In the genomic region with DNA sequence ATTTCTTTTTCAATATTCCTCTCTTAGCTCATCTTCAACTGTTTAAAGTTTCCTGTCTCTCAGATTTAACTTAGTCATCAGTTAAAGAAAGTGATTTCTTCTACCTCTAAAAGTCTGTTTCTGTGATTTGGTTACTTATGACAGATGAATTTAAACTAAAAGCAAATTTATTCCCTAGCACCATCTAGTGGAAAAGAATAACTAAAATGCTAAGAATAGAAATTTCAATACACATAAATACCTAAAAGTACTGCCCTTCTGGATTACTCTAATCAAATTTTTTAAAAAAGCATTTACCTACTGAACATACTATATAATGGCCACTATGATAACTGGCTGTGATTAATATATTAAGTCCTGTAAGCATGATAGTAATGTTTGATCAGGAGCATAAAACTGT, we compare ENCODE assay signal across 15 cellular contexts. TPM values are rescaled to one million over a fixed set of nuclear protein-coding genes. Genes with fewer than 3 reads are reported as not detected.
DNase-seq lines count a peak whose midpoint lies in the region; ATAC-seq, FAIRE-seq and TF ChIP-seq lines count a peak whose summit lies in the region.
"Had no signal": no experiment of that assay in that cellular context is flagged by ENCODE, and none has a peak within 500 bp of the region (broad histone marks: within the 10 kb centered on the region; RNA-seq: fewer than 3 reads in every experiment).

No MANE protein-coding gene starts in this region.

- TF ChIP-seq POLR2A in testis (IDR thresholded peaks at IDR 0.05), result no peak

- peak; percentile 39 for TF ChIP-seq CTCF in A673 (conservative IDR thresholded peaks at IDR 0.05; ENCODE audit: low read depth, low read length)
- TF ChIP-seq CTCF in RWPE1 (conservative IDR thresholded peaks at IDR 0.05; ENCODE audit: low read depth), result peak; percentile 41; the same call in 1 of the 2 replicates
- peak; percentile 36 for TF ChIP-seq CTCF in fibroblast of pulmonary artery (IDR thresholded peaks at IDR 0.05; ENCODE audit: low read length, missing control alignments)
- peak in 1 of 3 experiments; percentile 22 for TF ChIP-seq CTCF in testis (IDR thresholded peaks at IDR 0.05)

- ATAC-seq in GM21423 (IDR thresholded peaks at IDR 0.05; ENCODE audit: unreplicated experiment), result no peak
- ATAC-seq: stimulated activated naive CD8-positive, alpha-beta T cell treated with anti-CD3 and anti-CD28 coated beads, Interleukin-15, Interleukin-2, amounts not matched to agents 100 U/mL and 50 U/mL, for 24 hours had no signal

- CTCF ChIA-PET in A673 (lab: Charles Lee), result no interaction called here
- CTCF ChIA-PET in RWPE1 (lab: Yijun Ruan, JAX), result no interaction called here

- H3K36me3 ChIP-seq in A673 (ENCODE audit: insufficient read depth, low read length, poor library complexity, severe bottlenecking) (peaks cover 58% of the 10 kb centered on the region), testis (ENCODE audit: low read depth, missing control alignments) (no peaks in the 10 kb centered on the region)

- POLR2A ChIA-PET in A673 (lab: Charles Lee; ENCODE audit: low non-redundant PET), result no interaction called here
- POLR2A ChIA-PET in RWPE1 (lab: Yijun Ruan, JAX; ENCODE audit: low non-redundant PET), result no interaction called here

- intact Hi-C loops in A673 (cut with micrococcal nuclease; ENCODE audit: unreplicated experiment), result loop anchor here (2.0 kb wide), 1 partner anchor 622 kb away; no protein-coding TSS in a partner anchor
- intact Hi-C loops in testis (cut with DNase I; ENCODE audit: low total_unique reads), result no loop called here

- no peaks in the 10 kb centered on the region for H3K27me3 ChIP-seq in A673 (replicated peaks; ENCODE audit: insufficient read depth, low read depth, low read length, poor library complexity)
- no peaks in the 10 kb centered on the region for H3K27me3 ChIP-seq in testis

- H3K4me3 ChIP-seq in A673 (ENCODE audit: low read depth, low read length, poor library complexity, severe bottlenecking) (no peak overlapping the region), fibroblast of pulmonary artery (replicated peaks; ENCODE audit: low read depth, low read length) (no peak overlapping the region), testis (no peak overlapping the region)

- H3K9me3 ChIP-seq in A673 (ENCODE audit: low read depth, low read length, poor library complexity, severe bottlenecking), result no peaks in the 10 kb centered on the region
- no peaks in the 10 kb centered on the region for H3K9me3 ChIP-seq in testis

- no TSS peak for BruUV-seq in A673 (replicated peaks; lab: Mats Ljungman, UMichigan)

- H3K27ac ChIP-seq in A673 (ENCODE audit: low read depth, low read length, poor library complexity, severe bottlenecking) (no peak overlapping the region), RWPE1 (no peak overlapping the region), testis (no peak overlapping the region)
- H3K27ac ChIP-seq: epithelial cell of prostate had no signal

- peak; percentile 89 for FAIRE-seq in G401.6 (lab: Jason Lieb, UNC)

- no peaks in the 10 kb centered on the region for H3K4me1 ChIP-seq in A673 (ENCODE audit: insufficient read depth, low read length, poor library complexity, severe bottlenecking)
- H3K4me1 ChIP-seq in testis, result no peaks in the 10 kb centered on the region

- DNase-seq in A673 (ENCODE audit: low spot score) (no peak), RWPE1 (ENCODE audit: low spot score) (no peak), fibroblast of pulmonary artery (ENCODE audit: low read depth) (peak; percentile 25), HUDEP-2 (lab: John Stamatoyannopoulos, UW; ENCODE audit: unreplicated experiment in 76 of 76) (no peak), testis (no peak), NCI-H1436 treated with DMSO at 0.1 percent for 48 hours (lab: John Stamatoyannopoulos, UW) (no peak)
- DNase-seq: GOT3; NCI-H1105; NCI-H526 treated with DMSO at 0.1 percent for 48 hours; retina; stimulated activated naive CD8-positive, alpha-beta T cell treated with anti-CD3 and anti-CD28 coated beads, Interleukin-15, Interleukin-2, amounts not matched to agents 100 U/mL and 50 U/mL, for 24 hours had no signal

RNA-seq across cellular contexts. Expression of a gene that starts 14.0 kb away (rescaled TPM):
- total RNA-seq in A673 (2021) (not detected in 2 replicates), testis (1 to 10 TPM; 2.5 to 5.2 TPM)
- polyA plus RNA-seq in testis (ENCODE audit: insufficient read depth, low read depth, low replicate concordance), result 9.5 TPM
- total RNA-seq: mononuclear cell had no signal

RNA-seq across cellular contexts. Expression of a gene that starts 14.1 kb away (rescaled TPM):
- total RNA-seq in A673 (2021), result 86.7 and 106 TPM in 2 replicates
- 10 to 100 TPM; 46.6 to 53.8 TPM for total RNA-seq in testis
- polyA plus RNA-seq in testis (ENCODE audit: insufficient read depth, low read depth, low replicate concordance), result 56.9 TPM
